ENCODE assay signal across 17 cellular contexts in the genomic region with DNA sequence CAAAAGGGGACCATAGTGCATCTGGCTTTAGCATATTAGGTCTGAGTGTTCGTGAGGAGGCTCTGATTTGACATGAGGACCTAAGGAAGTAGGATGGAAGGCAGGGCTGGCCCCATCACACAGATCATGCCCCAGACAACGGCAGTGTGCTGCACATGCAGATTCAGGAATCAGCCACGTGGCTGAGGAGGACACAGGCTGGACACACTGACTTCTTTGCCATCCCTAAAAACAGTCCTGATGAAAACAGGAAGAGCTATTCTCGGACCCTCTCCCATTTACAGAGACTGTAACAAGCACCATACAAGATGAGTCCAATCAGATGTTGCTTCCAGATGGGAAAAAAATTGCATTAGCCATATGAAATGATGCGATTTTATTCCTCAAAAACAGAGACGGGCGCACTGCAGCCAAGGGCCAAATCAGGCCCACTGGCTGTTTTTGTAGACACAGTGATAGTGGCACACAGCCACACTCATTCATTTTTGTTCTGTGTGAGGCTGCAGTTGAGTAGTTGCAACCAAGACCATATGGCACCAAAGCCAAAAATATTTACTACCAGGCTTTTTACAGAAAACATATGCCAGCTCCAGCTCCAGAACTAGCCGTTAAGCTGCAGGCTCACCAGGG. TPM values are rescaled to one million over a fixed set of nuclear protein-coding genes. Genes with fewer than 3 reads are reported as not detected.
A peak's percentile ranks its signal among the peaks of the same experiment; 100 is the strongest.
DNase-seq lines count a peak whose midpoint lies in the region; ATAC-seq, FAIRE-seq and TF ChIP-seq lines count a peak whose summit lies in the region.
"Had no signal": no experiment of that assay in that cellular context is flagged by ENCODE, and none has a peak within 500 bp of the region (broad histone marks: within the 10 kb centered on the region; RNA-seq: fewer than 3 reads in every experiment).

No MANE protein-coding gene starts in this region.

- H2BK20ac ChIP-seq in H1 (ENCODE audit: low read length): no peak overlapping the region

- TF ChIP-seq EP300 in H1 (IDR thresholded peaks at IDR 0.05; ENCODE audit: borderline replicate concordance in 1 of 2, low read depth in 2 of 2, low read length in 2 of 2): no peak

- H3K23ac ChIP-seq in H1 (ENCODE audit: insufficient read length) (no peak overlapping the region), trophoblast cell (ENCODE audit: low read length) (no peak overlapping the region)

- H4K91ac ChIP-seq in H1 (replicated peaks; ENCODE audit: insufficient read length, low read length) (peak overlapping the region; percentile 34), trophoblast cell (ENCODE audit: low read depth, low read length) (no peak overlapping the region)

- no peaks in the 10 kb centered on the region for H3K23me2 ChIP-seq in H1 (ENCODE audit: low read depth, low read length)

- no peak for TF ChIP-seq RAD21 in H1 (IDR thresholded peaks at IDR 0.05 in 1 of 2, conservative IDR thresholded peaks at IDR 0.05 in 1 of 2; ENCODE audit: low read depth in 2 of 2, low read length in 2 of 2)

- no peak overlapping the region for H3K27ac ChIP-seq in H1 (ENCODE audit: low read depth, low read length)
- H3K27ac ChIP-seq in trophoblast cell (ENCODE audit: low read depth, low read length): no peak overlapping the region

- intact Hi-C loops in mucosa of descending colon (cut with DNase I, micrococcal nuclease): no loop called here

- no peak overlapping the region for H3K4ac ChIP-seq in H1 (replicated peaks; ENCODE audit: insufficient read length, low read depth, low read length)
- no peak overlapping the region for H3K4ac ChIP-seq in trophoblast cell (ENCODE audit: low read depth, low read length)

- H2BK15ac ChIP-seq in H1 (ENCODE audit: low read length): no peak overlapping the region

- H3K4me1 ChIP-seq in H1 (replicated peaks in 1 of 4; ENCODE audit: control insufficient read depth in 3 of 4, insufficient read depth in 4 of 4, low read length in 3 of 4) (peaks cover 0 to 5% (median 1%) of the 10 kb centered on the region in 4 experiments; a peak in 2 of 7 replicates), trophoblast cell (ENCODE audit: control insufficient read depth in 1 of 2, insufficient read depth in 2 of 2, low read length in 2 of 2) (no peaks in the 10 kb centered on the region), mucosa of descending colon (ENCODE audit: low read depth) (no peaks in the 10 kb centered on the region)
- H3K4me1 ChIP-seq: Caco-2 had no signal

- no peaks in the 10 kb centered on the region for H3K79me2 ChIP-seq in H1 (ENCODE audit: control insufficient read depth in 1 of 2, insufficient read depth in 2 of 2, low read length in 2 of 2)
- no peaks in the 10 kb centered on the region for H3K79me2 ChIP-seq in trophoblast cell (ENCODE audit: control insufficient read depth, insufficient read depth, low read length, poor library complexity)

- POLR2A ChIA-PET in H1 (lab: Charles Lee; ENCODE audit: partially characterized antibody) (no interaction called here), GM10248 (lab: Yijun Ruan, JAX) (no interaction called here)

- H3K4me3 ChIP-seq in H1 (ENCODE audit: extremely low read depth in 1 of 4, insufficient read depth in 2 of 4, low read depth in 3 of 4, low read length in 4 of 4) (no peak overlapping the region), trophoblast cell (ENCODE audit: low read depth, low read length) (peak overlapping the region; percentile 25), mucosa of descending colon (no peak overlapping the region)

- no peak overlapping the region for H3K56ac ChIP-seq in H1 (replicated peaks; ENCODE audit: insufficient read length, low read depth, low read length)

- no peak overlapping the region for H4K12ac ChIP-seq in trophoblast cell (ENCODE audit: low read depth, low read length)

- no peak overlapping the region for H3K9ac ChIP-seq in H1 (replicated peaks in 1 of 4; ENCODE audit: extremely low read depth in 1 of 4, low read depth in 3 of 4, low read length in 3 of 4)
- H3K9ac ChIP-seq in trophoblast cell (ENCODE audit: low read length): no peak overlapping the region

- H3K27me3 ChIP-seq in H1 (replicated peaks in 1 of 4; ENCODE audit: control insufficient read depth in 3 of 4, extremely low read depth in 1 of 4, insufficient read depth in 3 of 4, low read length in 3 of 4) (no peaks in the 10 kb centered on the region), trophoblast cell (ENCODE audit: insufficient read depth, low read length) (no peaks in the 10 kb centered on the region)

- no peak overlapping the region for H2AFZ ChIP-seq in H1 (ENCODE audit: low read length)
- H2AFZ ChIP-seq in trophoblast cell (ENCODE audit: insufficient read depth, low read length, poor library complexity): no peak overlapping the region

- no peak for FAIRE-seq in H1 (lab: Jason Lieb, UNC)

- H3K4me2 ChIP-seq in H1 (ENCODE audit: insufficient read depth in 1 of 2, low read depth in 2 of 2, low read length in 2 of 2): no peak overlapping the region
- no peak overlapping the region for H3K4me2 ChIP-seq in trophoblast cell (ENCODE audit: low read length)

- TF ChIP-seq POLR2A in H1 (IDR thresholded peaks at IDR 0.05; ENCODE audit: control extremely low read depth in 1 of 2, low read depth in 2 of 2, low read length in 2 of 2): no peak

- no peaks in the 10 kb centered on the region; a peak in 1 of 8 replicates for H3K36me3 ChIP-seq in H1 (ENCODE audit: control insufficient read depth in 2 of 4, insufficient read depth in 4 of 4, low read length in 3 of 4)
- peaks cover 0 to 2% of the 10 kb centered on the region in 2 experiments for H3K36me3 ChIP-seq in trophoblast cell (ENCODE audit: control insufficient read depth in 1 of 2, insufficient read depth in 2 of 2, low read length in 2 of 2)
- no peaks in the 10 kb centered on the region for H3K36me3 ChIP-seq in mucosa of descending colon (ENCODE audit: low read depth)

- CTCF ChIA-PET in H1 (lab: Charles Lee; ENCODE audit: partially characterized antibody) (interaction anchor here (1.2 kb wide), 1 partner anchor 10 kb away, joined by 3 read pairs; no protein-coding TSS in a partner anchor), GM10248 (lab: Yijun Ruan, JAX) (interaction anchor here (0.8 to 1.2 kb wide), 5 partner anchors 21 to 311 kb away, joined by 3 to 4 read pairs (median 3); no protein-coding TSS in a partner anchor)

- no peaks in the 10 kb centered on the region for H4K20me1 ChIP-seq in H1 (replicated peaks in 1 of 2; ENCODE audit: control insufficient read depth in 1 of 2, insufficient read depth in 2 of 2, low read length in 2 of 2)

- WGBS in H1 (ENCODE audit: extremely low coverage in 1 of 2, insufficient coverage in 1 of 2, insufficient read length in 1 of 2, insufficient replicate concordance in 2 of 2, low coverage in 1 of 2, low lambda C conversion rate in 2 of 2, missing lambda C conversion rate in 1 of 2), 2 experiments: 90% methylated on average over 8 of the region's 8 CpGs; no CpG with 5 or more reads in 1 of the 2 experiments
- no CpG with 5 or more reads among the region's 8 CpGs for WGBS in trophoblast cell (ENCODE audit: extremely low coverage, insufficient coverage, insufficient read length)

- no peak overlapping the region for H4K5ac ChIP-seq in H1 (ENCODE audit: insufficient read length, low read depth, low read length)

- no peak overlapping the region for H2AK5ac ChIP-seq in H1 (ENCODE audit: low read depth, low read length)
- no peak overlapping the region for H2AK5ac ChIP-seq in trophoblast cell (ENCODE audit: low read length)

- H3K9me3 ChIP-seq in H1 (ENCODE audit: insufficient read depth in 2 of 2, low read depth in 1 of 2, low read length in 1 of 2) (no peaks in the 10 kb centered on the region), trophoblast cell (ENCODE audit: insufficient read depth, low read depth, low read length) (no peaks in the 10 kb centered on the region), mucosa of descending colon (no peaks in the 10 kb centered on the region)
- H3K9me3 ChIP-seq: Caco-2 had no signal

- no peak overlapping the region for H2BK120ac ChIP-seq in H1 (replicated peaks; ENCODE audit: low read depth, low read length)
- H2BK120ac ChIP-seq in trophoblast cell (ENCODE audit: insufficient read depth, low read length, poor library complexity): no peak overlapping the region

- H2BK5ac ChIP-seq in H1 (ENCODE audit: low read depth, low read length) (no peak overlapping the region), trophoblast cell (ENCODE audit: low read depth, low read length, poor library complexity) (no peak overlapping the region)

- no peak overlapping the region for H3K14ac ChIP-seq in H1 (ENCODE audit: insufficient read length)
- no peak overlapping the region for H3K14ac ChIP-seq in trophoblast cell (ENCODE audit: low read length)

- H2BK12ac ChIP-seq in H1 (ENCODE audit: low read depth, low read length) (peak overlapping the region; percentile 64; the same call in 1 of the 2 replicates), trophoblast cell (ENCODE audit: low read length) (no peak overlapping the region)

- peak; percentile 87 for DNase-seq in DMS 273 (lab: John Stamatoyannopoulos, UW; ENCODE audit: unreplicated experiment)
- peak; percentile 20 for DNase-seq in NCI-H2171 (lab: John Stamatoyannopoulos, UW)
- no peak for DNase-seq in H1 (ENCODE audit: low read depth in 1 of 2, low spot score in 2 of 2)
- DNase-seq in trophoblast cell: no peak
- DNase-seq in GM10248 (ENCODE audit: extremely low spot score): no peak
- no peak for DNase-seq in T-helper 1 cell
- no peak for DNase-seq in mucosa of descending colon
- DNase-seq: Caco-2, DMS53, Karpas-422, MM.1S, NCI-H1105, NCI-H187 treated with DMSO at 0.1 percent for 48 hours, NCI-H510A, NCI-H774, RPMI8226 had no signal

- TF ChIP-seq CTCF in H1 (IDR thresholded peaks at IDR 0.05; ENCODE audit: control extremely low read depth in 1 of 3, insufficient read depth in 1 of 3, low read depth in 1 of 3, low read length in 3 of 3) (no peak), GM10248 (IDR thresholded peaks at IDR 0.05; ENCODE audit: control extremely low read depth, extremely low read depth, low read depth, missing control alignments) (no peak), mucosa of descending colon (IDR thresholded peaks at IDR 0.05) (no peak)

- H3K79me1 ChIP-seq in H1 (ENCODE audit: low read depth, low read length) (no peaks in the 10 kb centered on the region), trophoblast cell (ENCODE audit: low read length) (no peaks in the 10 kb centered on the region)

- H4K8ac ChIP-seq in H1 (ENCODE audit: extremely low read depth, insufficient read depth, low read length): no peak overlapping the region
- H4K8ac ChIP-seq in trophoblast cell (ENCODE audit: low read depth, low read length): no peak overlapping the region

- H3K18ac ChIP-seq in H1 (ENCODE audit: extremely low read depth, low read length) (no peak overlapping the region), trophoblast cell (ENCODE audit: low read length) (no peak overlapping the region)

- no peak for ATAC-seq in HG03095 (IDR thresholded peaks at IDR 0.05; ENCODE audit: unreplicated experiment)
- no peak for ATAC-seq in mucosa of descending colon

RNA-seq across cellular contexts. Expression of a gene that starts 41.0 kb away (rescaled TPM):
- total RNA-seq in H1 (2021; fragmentation: NEBNext Ultra II Directional; extraction: Animal tissue kit (Norgen Biotek cat#: 25700)): 6.3 and 8.7 TPM in 2 replicates
- polyA plus RNA-seq in H1 (2011; rRNA removed): 2.3 and 3.0 TPM in 2 replicates
- polyA plus RNA-seq in H1 (2011; cell fraction: cytosol; rRNA removed): 3.6 TPM
- 3.4 TPM for polyA plus RNA-seq in H1 (2011; cell fraction: nucleus; rRNA removed)
- polyA plus RNA-seq in H1 (2012, experiment 1 of 2): 3.4 to 5.8 TPM (median 4.4 TPM) in 4 replicates
- 0.39 TPM for polyA plus RNA-seq in H1 (2012, experiment 2 of 2)
- polyA plus RNA-seq in H1 (2013, experiment 1 of 2): 6.4 TPM
- polyA plus RNA-seq in H1 (2013, experiment 2 of 2): 7.1 TPM
- polyA minus RNA-seq in H1 (2011; rRNA and poly(A)+ RNA removed): 8.1 and 8.9 TPM in 2 replicates
- 8.4 TPM for polyA minus RNA-seq in H1 (2011; cell fraction: cytosol; rRNA and poly(A)+ RNA removed)
- 3.7 TPM for polyA minus RNA-seq in H1 (2011; cell fraction: nucleus; rRNA and poly(A)+ RNA removed)
- 5.9 and 6.4 TPM in 2 replicates for polyA plus RNA-seq in trophoblast cell (2013)
- 10 to 100 TPM; 37.4 to 51.4 (median 39.0) TPM for total RNA-seq in mucosa of descending colon

RNA-seq across cellular contexts. Expression of a gene that starts 50.8 kb away (rescaled TPM):
- 122 and 124 TPM in 2 replicates for total RNA-seq in H1 (2021; fragmentation: NEBNext Ultra II Directional; extraction: Animal tissue kit (Norgen Biotek cat#: 25700))
- polyA plus RNA-seq in H1 (2011; rRNA removed): 17.1 and 32.1 TPM in 2 replicates
- 61.9 TPM for polyA plus RNA-seq in H1 (2011; cell fraction: cytosol; rRNA removed)
- polyA plus RNA-seq in H1 (2011; cell fraction: nucleus; rRNA removed): 15.2 TPM
- 62.2 to 125 TPM (median 71.0 TPM) in 4 replicates for polyA plus RNA-seq in H1 (2012, experiment 1 of 2)
- 7.8 TPM for polyA plus RNA-seq in H1 (2012, experiment 2 of 2)
- 86.0 TPM for polyA plus RNA-seq in H1 (2013, experiment 1 of 2)
- polyA plus RNA-seq in H1 (2013, experiment 2 of 2): 83.5 TPM
- 20.0 and 33.6 TPM in 2 replicates for polyA minus RNA-seq in H1 (2011; rRNA and poly(A)+ RNA removed)
- 25.9 TPM for polyA minus RNA-seq in H1 (2011; cell fraction: cytosol; rRNA and poly(A)+ RNA removed)
- 44.5 TPM for polyA minus RNA-seq in H1 (2011; cell fraction: nucleus; rRNA and poly(A)+ RNA removed)
- 29.0 and 31.5 TPM in 2 replicates for polyA plus RNA-seq in trophoblast cell (2013)
- total RNA-seq in mucosa of descending colon: 10 to 100 TPM in 1 of 3 donors, 1 to 10 TPM in 2; 5.1 to 19.5 (median 9.5) TPM

Comparison
In these comparisons a context has a peak if more than half of its experiments do, and no peak if none do; other contexts are left out.
1. DNase-seq: peak in DMS 273 (single experiment) and NCI-H2171 (single experiment); none in H1 (0 of 2), trophoblast cell (0 of 2), GM10248 (single experiment), T-helper 1 cell (0 of 5) and mucosa of descending colon (0 of 3).